ENCODE assay signal across 28 cellular contexts in genomic region chr12:1919763-1920162, GRCh38. TPM values are rescaled to one million over a fixed set of nuclear protein-coding genes. Genes with fewer than 3 reads are reported as not detected.
"Had no signal": no experiment of that assay in that cellular context is flagged by ENCODE, and none has a peak within 500 bp of the region (broad histone marks: within the 10 kb centered on the region; RNA-seq: fewer than 3 reads in every experiment).

No MANE protein-coding gene starts in this region.

- H3K36me3 ChIP-seq: adrenal gland, ascending aorta, esophagus muscularis mucosa, gastrocnemius medialis, pancreas, right atrium auricular region, tibial nerve had no signal

- H3K36me3 Mint-ChIP-seq: activated naive CD8-positive, alpha-beta T cell; mesothelial cell of epicardium; natural killer cell treated with Interleukin-12 subunit alpha and Interleukin-12 subunit beta and Interleukin-15 and Interleukin-18, amount 100 ng/mL, for 72 hours had no signal

- H3K27me3 ChIP-seq: adrenal gland, ascending aorta, dorsolateral prefrontal cortex, esophagus muscularis mucosa, gastrocnemius medialis, pancreas, right atrium auricular region, tibial nerve had no signal

- H3K4me3 Mint-ChIP-seq: activated naive CD8-positive, alpha-beta T cell; activated T-cell treated with anti-CD3 and anti-CD28 coated beads, Interleukin-2, amount 50 U/mL, for 24 hours; activated T-helper 17 cell treated with anti-CD3 and anti-CD28 coated beads, Interleukin-2, amount 50 U/mL, for 72 hours; central memory CD8-positive, alpha-beta T cell; mesothelial cell of epicardium; natural killer cell treated with Interleukin-12 subunit alpha and Interleukin-12 subunit beta and Interleukin-15 and Interleukin-18, amount 100 ng/mL, for 72 hours had no signal

- H3K9me3 ChIP-seq: adrenal gland, ascending aorta, esophagus muscularis mucosa, gastrocnemius medialis, neutrophil, pancreas, psoas muscle, right atrium auricular region, tibial nerve had no signal

- ATAC-seq: activated T-helper 17 cell treated with anti-CD3 and anti-CD28 coated beads, Interleukin-2, amount 50 U/mL, for 72 hours; gastrocnemius medialis; left ventricle myocardium superior; natural killer cell treated with Interleukin-12 subunit alpha and Interleukin-12 subunit beta and Interleukin-15 and Interleukin-18, amount 100 ng/mL, for 72 hours; pancreas; psoas muscle; stimulated activated naive CD8-positive, alpha-beta T cell treated with anti-CD3 and anti-CD28 coated beads, Interleukin-15, Interleukin-2, amounts not matched to agents 100 U/mL and 50 U/mL, for 24 hours had no signal

- H3K27ac ChIP-seq: ascending aorta, dorsolateral prefrontal cortex, esophagus muscularis mucosa, gastrocnemius medialis, pancreas, psoas muscle, right atrium auricular region, tibial nerve had no signal

- H3K27ac Mint-ChIP-seq: activated naive CD8-positive, alpha-beta T cell; activated T-cell treated with anti-CD3 and anti-CD28 coated beads, Interleukin-2, amount 50 U/mL, for 24 hours; activated T-helper 17 cell treated with anti-CD3 and anti-CD28 coated beads, Interleukin-2, amount 50 U/mL, for 72 hours; mesothelial cell of epicardium had no signal

- H3K9me3 Mint-ChIP-seq: activated T-cell treated with anti-CD3 and anti-CD28 coated beads, Interleukin-2, amount 50 U/mL, for 24 hours; activated T-helper 17 cell treated with anti-CD3 and anti-CD28 coated beads, Interleukin-2, amount 50 U/mL, for 72 hours; central memory CD8-positive, alpha-beta T cell; mesothelial cell of epicardium; natural killer cell treated with Interleukin-12 subunit alpha and Interleukin-12 subunit beta and Interleukin-15 and Interleukin-18, amount 100 ng/mL, for 72 hours had no signal

- DNase-seq: activated CD4-positive, alpha-beta T cell treated with anti-CD3 and anti-CD28 coated beads for 4 hours; activated CD4-positive, CD25-positive, alpha-beta regulatory T cell; activated CD8-positive, alpha-beta memory T cell treated with anti-CD3 and anti-CD28 coated beads for 24 hours; activated CD8-positive, alpha-beta memory T cell treated with anti-CD3 and anti-CD28 coated beads, Interleukin-2, amount 50 U/mL, for 4 hours; gastrocnemius medialis; hypothalamus; left ventricle myocardium superior; mammary epithelial cell; psoas muscle; stimulated activated CD4-positive, alpha-beta T cell treated with anti-CD3 and anti-CD28 coated beads, Interleukin-12 subunit alpha, Interleukin-12 subunit beta, amount 100 ng/mL, for 4 hours; stimulated activated CD4-positive, alpha-beta T cell treated with anti-CD3 and anti-CD28 coated beads, Interleukin-4, amount 100 ng/mL, for 4 hours; stimulated activated naive CD8-positive, alpha-beta T cell treated with anti-CD3 and anti-CD28 coated beads, Interleukin-15, Interleukin-2, amounts not matched to agents 100 U/mL and 50 U/mL, for 24 hours; substantia nigra; T-helper 9 cell had no signal

- H3K4me1 ChIP-seq: pancreas had no signal

- H3K4me3 ChIP-seq: adrenal gland, ascending aorta, esophagus muscularis mucosa, gastrocnemius medialis, pancreas, psoas muscle, right atrium auricular region, tibial nerve had no signal

RNA-seq across cellular contexts. Expression of gene CACNA2D4, which starts 1.3 kb away (rescaled TPM):
- total RNA-seq: ascending aorta had no signal
- polyA plus RNA-seq: mammary epithelial cell had no signal
